ENCODE assay signal across 8 cellular contexts in genomic region chr13:98466634-98467236, GRCh38.
DNase-seq lines count a peak whose midpoint lies in the region; ATAC-seq and TF ChIP-seq lines count a peak whose summit lies in the region.

No MANE protein-coding gene starts in this region.

- H3K27ac Mint-ChIP-seq in type B pancreatic cell: peak overlapping the region; percentile 50

- TF ChIP-seq CTCF in 22Rv1 (IDR thresholded peaks at IDR 0.05) (peak; percentile 83), GM10266 (IDR thresholded peaks at IDR 0.05; ENCODE audit: control insufficient read depth, insufficient read depth, low read depth, missing control alignments) (peak; percentile 46), OCI-LY3 (IDR thresholded peaks at IDR 0.05; ENCODE audit: low read depth, low read length) (peak; percentile 72), type B pancreatic cell (conservative IDR thresholded peaks at IDR 0.05) (peak; percentile 82)

- H3K4me1 ChIP-seq in OCI-LY3 (ENCODE audit: low read length): no peaks in the 10 kb centered on the region

- no peaks in the 10 kb centered on the region for H3K27me3 Mint-ChIP-seq in type B pancreatic cell

- no peaks in the 10 kb centered on the region for H3K9me3 Mint-ChIP-seq in type B pancreatic cell

- H3K4me3 Mint-ChIP-seq in type B pancreatic cell: no peak overlapping the region

- no peak for DNase-seq in GM10266 (ENCODE audit: extremely low spot score)
- peak; percentile 50 for DNase-seq in amniotic epithelial cell (ENCODE audit: low read depth)
- DNase-seq in left lobe of liver (ENCODE audit: low spot score): no peak
- no peak for DNase-seq in type B pancreatic cell (ENCODE audit: extremely low spot score, unreplicated experiment)
- DNase-seq in NCI-H187 treated with DMSO at 0.1 percent for 48 hours (lab: John Stamatoyannopoulos, UW): no peak

- H4K20me1 ChIP-seq in OCI-LY3 (ENCODE audit: insufficient read depth, low read length): peaks cover 45% of the 10 kb centered on the region

- H3K27me3 ChIP-seq in OCI-LY3 (ENCODE audit: low read depth, low read length): no peaks in the 10 kb centered on the region

- H2AFZ ChIP-seq in OCI-LY3 (ENCODE audit: low read depth, low read length): no peak overlapping the region

- peaks cover 36% of the 10 kb centered on the region for H3K36me3 Mint-ChIP-seq in type B pancreatic cell

- peaks cover 38% of the 10 kb centered on the region for H3K36me3 ChIP-seq in OCI-LY3 (replicated peaks; ENCODE audit: low read depth, low read length)

- no peak overlapping the region for H3K4me3 ChIP-seq in OCI-LY3 (ENCODE audit: low read length)

- H3K79me2 ChIP-seq in OCI-LY3 (ENCODE audit: low read length): peaks cover 8% of the 10 kb centered on the region; the same call in 1 of the 2 replicates

- H3K27ac ChIP-seq in 22Rv1 (no peak overlapping the region), OCI-LY3 (ENCODE audit: low read length) (no peak overlapping the region)

- H3K4me1 Mint-ChIP-seq in type B pancreatic cell (ENCODE audit: unreplicated experiment): peaks cover 24% of the 10 kb centered on the region

- no peaks in the 10 kb centered on the region for H3K9me3 ChIP-seq in OCI-LY3 (ENCODE audit: insufficient read depth, low read length)

- peak; percentile 52 for ATAC-seq in left lobe of liver
- no peak for ATAC-seq in HG03039 (IDR thresholded peaks at IDR 0.05; ENCODE audit: unreplicated experiment)

- H3K4me2 ChIP-seq in OCI-LY3 (ENCODE audit: low read length): no peak overlapping the region

- no peak overlapping the region for H3K9ac ChIP-seq in OCI-LY3 (ENCODE audit: low read length)
